Comparison of ENCODE assay signal across 23 cellular contexts in the genomic region with DNA sequence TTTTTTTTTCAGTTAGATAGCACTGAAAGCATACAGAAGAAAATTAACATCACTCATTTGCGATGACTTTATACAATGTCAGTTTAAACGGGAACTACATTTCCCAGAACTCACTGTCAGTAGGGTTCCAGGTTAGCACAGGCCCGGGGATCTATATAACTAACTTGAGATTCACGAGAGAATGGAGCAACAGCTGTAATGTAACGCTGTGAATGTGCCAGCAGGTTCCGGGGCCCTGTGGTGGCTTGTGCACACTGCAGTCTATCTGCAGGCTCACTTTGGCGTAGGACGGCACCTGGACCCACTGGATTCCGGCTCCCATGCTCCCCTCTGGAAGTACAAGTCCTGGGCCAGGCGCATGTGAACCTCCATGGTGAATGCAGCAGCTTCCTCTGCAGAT.
"Had no signal": no experiment of that assay in that cellular context is flagged by ENCODE, and none has a peak within 500 bp of the region (broad histone marks: within the 10 kb centered on the region; RNA-seq: fewer than 3 reads in every experiment).

No MANE protein-coding gene starts in this region.

- H3K4me3 ChIP-seq: Peyer's patch had no signal

- FAIRE-seq: colon, TTC549 had no signal

- H3K27me3 ChIP-seq: Peyer's patch had no signal

- H3K9me3 ChIP-seq: Peyer's patch had no signal

- DNase-seq: activated CD4-positive, alpha-beta memory T cell treated with anti-CD3 and anti-CD28 coated beads for 36 hours; activated CD4-positive, alpha-beta T cell treated with anti-CD3 and anti-CD28 coated beads, Interleukin-2, amount 10 ng/mL, durations not matched to agents 7 days and 5 days; activated CD4-positive, CD25-positive, alpha-beta regulatory T cell; activated CD8-positive, alpha-beta memory T cell treated with anti-CD3 and anti-CD28 coated beads for 24 hours; activated gamma-delta T cell; activated naive CD4-positive, alpha-beta T cell treated with anti-CD3 and anti-CD28 coated beads for 36 hours; activated T-cell treated with anti-CD3 and anti-CD28 coated beads, Interleukin-2, amount 50 U/mL, for 48 hours; cerebellar nuclear complex; NCI-H1105 treated with DMSO at 0.1 percent for 48 hours; NCI-H1436 treated with DMSO at 0.1 percent for 48 hours; NCI-H187; NCI-H2081 treated with DMSO at 0.1 percent for 48 hours; NCI-H2171; NCI-H2227 treated with DMSO at 0.1 percent for 48 hours; NCI-H526; NCI-H82; Peyer's patch; Right ventricle myocardium superior; T-helper 17 cell had no signal

- ATAC-seq: activated T-helper 17 cell treated with anti-CD3 and anti-CD28 coated beads, Interleukin-2, amount 50 U/mL, for 72 hours; T-helper 17 cell had no signal

- H3K27ac ChIP-seq: Peyer's patch, RWPE1 had no signal

- H3K4me1 ChIP-seq: Peyer's patch had no signal

- H3K36me3 ChIP-seq: Peyer's patch had no signal
